Comparison of ENCODE assay signal across 11 cellular contexts in genomic region chr3:47836986-47837385, GRCh38. TPM values are rescaled to one million over a fixed set of nuclear protein-coding genes. Genes with fewer than 3 reads are reported as not detected.
DNase-seq lines count a peak whose midpoint lies in the region; ATAC-seq and TF ChIP-seq lines count a peak whose summit lies in the region.
"Had no signal": no experiment of that assay in that cellular context is flagged by ENCODE, and none has a peak within 500 bp of the region (broad histone marks: within the 10 kb centered on the region; RNA-seq: fewer than 3 reads in every experiment).

No MANE protein-coding gene starts in this region.

- no peaks in the 10 kb centered on the region for H3K4me1 ChIP-seq in Panc1 (ENCODE audit: control insufficient read depth, insufficient read depth, low read length)
- H3K4me1 ChIP-seq in right cardiac atrium (ENCODE audit: control insufficient read depth, insufficient read depth, low read length): peaks cover 2% of the 10 kb centered on the region

- DNase-seq in Calu3 (no peak), Panc1 (ENCODE audit: low read depth, low spot score) (no peak), dorsolateral prefrontal cortex (peak in 2 of 10 donors; percentile 42 to 65), pons (ENCODE audit: low spot score) (peak; percentile 48), NCI-H2107 (lab: John Stamatoyannopoulos, UW) (no peak), right cardiac atrium (no peak)
- DNase-seq: NCI-H446 treated with DMSO at 0.1 percent for 48 hours had no signal

- BruUV-seq in Calu3 (replicated peaks; lab: Mats Ljungman, UMichigan) (no TSS peak), Panc1 (replicated peaks; lab: Mats Ljungman, UMichigan) (TSS peak; percentile 36)

- WGBS in right cardiac atrium: 83% methylated on average over 7 of the region's 7 CpGs

- TF ChIP-seq CTCF in Calu3 (IDR thresholded peaks at IDR 0.05; ENCODE audit: unreplicated experiment) (no peak), Panc1 (IDR thresholded peaks at IDR 0.05) (no peak), dorsolateral prefrontal cortex (IDR thresholded peaks at IDR 0.05 in 54 of 56, conservative IDR thresholded peaks at IDR 0.05 in 2 of 56; ENCODE audit: low read depth in 1 of 56, partially characterized antibody in 56 of 56) (no peak)

- in situ Hi-C loops in Panc1 (cut with HindIII; ENCODE audit: low pct_unique_long_range_greater_than_20kb, low sequenced_read_pairs): no loop called here

- no peaks in the 10 kb centered on the region for H3K27me3 Mint-ChIP-seq in Calu3 (ENCODE audit: unreplicated experiment)
- H3K27me3 Mint-ChIP-seq: memory B cell; naive thymus-derived CD8-positive, alpha-beta T cell had no signal

- intact Hi-C loops in Calu3 (cut with micrococcal nuclease; ENCODE audit: unreplicated experiment): loop anchor here (1.0 to 2.0 kb wide), 2 partner anchors 154 to 314 kb away; no protein-coding TSS in a partner anchor
- intact Hi-C loops in Panc1 (cut with micrococcal nuclease; ENCODE audit: unreplicated experiment): no loop called here
- intact Hi-C loops in dorsolateral prefrontal cortex (cut with DNase I): loop anchor here (1.0 to 5.0 kb wide), 6 partner anchors 150 to 315 kb away; no protein-coding TSS in a partner anchor
- intact Hi-C loops in right cardiac atrium (cut with DNase I): loop anchor here (5.0 to 10.0 kb wide), 6 partner anchors 148 to 320 kb away; no protein-coding TSS in a partner anchor

- H3K9me3 ChIP-seq in Panc1 (ENCODE audit: control insufficient read depth, insufficient read depth, low read depth, low read length): no peaks in the 10 kb centered on the region
- no peaks in the 10 kb centered on the region for H3K9me3 ChIP-seq in right cardiac atrium (ENCODE audit: control insufficient read depth, low read length)
- H3K9me3 ChIP-seq: thoracic aorta had no signal

- CTCF ChIA-PET in Calu3 (lab: Charles Lee) (interaction anchor here (0.6 to 2.8 kb wide), 6 partner anchors 11 to 321 kb away, joined by 3 to 17 read pairs (median 6); no protein-coding TSS in a partner anchor), Panc1 (lab: Charles Lee) (interaction anchor here (0.6 to 1.5 kb wide), 2 partner anchors 312 to 314 kb away, joined by 7 to 8 read pairs; no protein-coding TSS in a partner anchor)

- no peak overlapping the region for H3K4me3 Mint-ChIP-seq in Calu3 (ENCODE audit: low read depth, unreplicated experiment)
- H3K4me3 Mint-ChIP-seq: memory B cell; naive thymus-derived CD8-positive, alpha-beta T cell had no signal

- POLR2A ChIA-PET in Panc1 (lab: Charles Lee): interaction anchor here (0.6 kb wide), 1 partner anchor 11 kb away, joined by 5 read pairs; no protein-coding TSS in a partner anchor

- peak overlapping the region; percentile 31 for H3K27ac Mint-ChIP-seq in Calu3 (ENCODE audit: unreplicated experiment)
- H3K27ac Mint-ChIP-seq: memory B cell had no signal

- H3K27me3 ChIP-seq in Panc1 (ENCODE audit: control insufficient read depth, insufficient read depth, low read length) (no peaks in the 10 kb centered on the region), dorsolateral prefrontal cortex (no peaks in the 10 kb centered on the region), right cardiac atrium (ENCODE audit: control insufficient read depth, insufficient read depth) (no peaks in the 10 kb centered on the region)

- H3K36me3 Mint-ChIP-seq in Calu3 (ENCODE audit: insufficient read depth, unreplicated experiment): peaks cover 39% of the 10 kb centered on the region

- ATAC-seq in Panc1 (no peak), GM18870 (IDR thresholded peaks at IDR 0.05; ENCODE audit: unreplicated experiment) (no peak), right cardiac atrium (no peak)

- H3K27ac ChIP-seq in Panc1 (ENCODE audit: low read length) (no peak overlapping the region), dorsolateral prefrontal cortex (peak overlapping the region in 54 of 59 donors; percentile 10 to 83 (median 65)), right cardiac atrium (ENCODE audit: low read length) (no peak overlapping the region)

- H3K4me3 ChIP-seq in Panc1 (ENCODE audit: low read depth in 2 of 2, low read length in 2 of 2): no peak overlapping the region
- H3K4me3 ChIP-seq in dorsolateral prefrontal cortex: no peak overlapping the region
- H3K4me3 ChIP-seq in right cardiac atrium (ENCODE audit: low read length): no peak overlapping the region
- H3K4me3 ChIP-seq: thoracic aorta had no signal

- peaks cover 4% of the 10 kb centered on the region for H3K36me3 ChIP-seq in Panc1 (ENCODE audit: control insufficient read depth, insufficient read depth, low read length)

- H3K4me1 Mint-ChIP-seq in Calu3 (ENCODE audit: low read depth, unreplicated experiment): no peaks in the 10 kb centered on the region

- no peaks in the 10 kb centered on the region for H3K9me3 Mint-ChIP-seq in Calu3 (ENCODE audit: low read depth, unreplicated experiment)
- H3K9me3 Mint-ChIP-seq: memory B cell; naive thymus-derived CD8-positive, alpha-beta T cell had no signal

RNA-seq across cellular contexts. Expression of gene DHX30, which starts 34.0 kb away (rescaled TPM):
- total RNA-seq in Calu3 (2022) (71.1 and 75.4 TPM in 2 replicates), Panc1 (2021; ENCODE audit: unreplicated experiment) (65.1 TPM), dorsolateral prefrontal cortex (100 to 1,000 TPM in 93 of 120 experiments, 10 to 100 TPM in 27; 83.4 to 134 (median 107) TPM), right cardiac atrium (10 to 100 TPM; 46.3 to 51.3 (median 51.1) TPM)
- polyA plus RNA-seq in Panc1 (2012; ENCODE audit: insufficient read length): 67.2 TPM
- 36.7 TPM for polyA plus RNA-seq in right cardiac atrium

RNA-seq across cellular contexts. Expression of gene SMARCC1, which starts 55.3 kb away (rescaled TPM):
- 122 and 127 TPM in 2 replicates for total RNA-seq in Calu3 (2022)
- 84.2 TPM for total RNA-seq in Panc1 (2021; ENCODE audit: unreplicated experiment)
- 45.4 TPM for polyA plus RNA-seq in Panc1 (2012; ENCODE audit: insufficient read length)
- 10 to 100 TPM; 32.9 to 86.8 (median 53.7) TPM for total RNA-seq in dorsolateral prefrontal cortex
- 10 to 100 TPM; 28.4 to 30.1 (median 29.0) TPM for total RNA-seq in right cardiac atrium
- polyA plus RNA-seq in right cardiac atrium: 7.5 TPM

Comparison
In these comparisons a context has a peak if more than half of its experiments do, and no peak if none do; other contexts are left out.
1. H3K27ac ChIP-seq: peak in dorsolateral prefrontal cortex (54 of 59); none in Panc1 (single experiment) and right cardiac atrium (single experiment).